12 cellular contexts compared by ENCODE assay signal in the genomic region with DNA sequence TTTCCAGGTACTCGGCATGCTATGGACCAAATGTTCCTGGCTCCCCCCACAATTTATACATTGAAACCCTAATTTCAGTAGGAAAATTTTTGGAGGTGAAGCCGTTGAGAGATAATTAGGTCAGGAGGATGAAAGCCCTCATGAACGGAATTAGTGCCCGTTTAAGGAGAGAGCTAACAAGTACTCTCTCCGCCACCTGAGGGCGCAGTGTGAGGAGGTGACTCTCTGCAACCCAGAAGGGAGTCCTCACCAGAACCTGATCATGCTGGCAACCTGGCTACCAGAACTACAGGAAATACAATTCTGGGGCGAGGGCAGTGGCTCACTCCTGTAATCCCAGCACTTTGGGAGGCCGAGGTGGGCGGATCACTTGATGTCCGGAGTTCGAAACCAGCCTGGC.
DNase-seq lines count a peak whose midpoint lies in the region; ATAC-seq and TF ChIP-seq lines count a peak whose summit lies in the region.
"Had no signal": no experiment of that assay in that cellular context is flagged by ENCODE, and none has a peak within 500 bp of the region (broad histone marks: within the 10 kb centered on the region; RNA-seq: fewer than 3 reads in every experiment).

No MANE protein-coding gene starts in this region.

- no peak overlapping the region for H3K4me3 Mint-ChIP-seq in activated CD4-positive, alpha-beta T cell treated with anti-CD3 and anti-CD28 coated beads for 36 hours
- H3K4me3 Mint-ChIP-seq in WTC11, result no peak overlapping the region

- POLR2A ChIA-PET in activated CD4-positive, alpha-beta T cell treated with anti-CD3 and anti-CD28 coated beads for 36 hours (lab: Charles Lee), result no interaction called here
- POLR2A ChIA-PET in WTC11 (lab: Charles Lee), result no interaction called here

- CTCF ChIA-PET in activated CD4-positive, alpha-beta T cell treated with anti-CD3 and anti-CD28 coated beads for 36 hours (lab: Charles Lee), result interaction anchor here (0.8 to 1.5 kb wide), 2 partner anchors 10 to 11 kb away, joined by 3 to 4 read pairs; no protein-coding TSS in a partner anchor
- CTCF ChIA-PET in WTC11 (lab: Charles Lee), result interaction anchor here (0.6 to 1.7 kb wide), 6 partner anchors 10 to 1627 kb away, joined by 3 to 15 read pairs (median 4); no protein-coding TSS in a partner anchor

- DNase-seq in activated CD4-positive, alpha-beta T cell treated with anti-CD3 and anti-CD28 coated beads for 36 hours, result peak; percentile 36
- no peak for DNase-seq in activated CD4-positive, alpha-beta T cell treated with anti-CD3 and anti-CD28 coated beads, Interleukin-2, amount 50 U/mL, for 1 hour
- DNase-seq in WTC11 (ENCODE audit: low spot score) (peak; percentile 79), retinal pigment epithelial cell (ENCODE audit: low read depth) (no peak), stomach (no peak), dorsolateral prefrontal cortex (no peak)
- DNase-seq: activated T-cell treated with anti-CD3 and anti-CD28 coated beads for 4 hours; midbrain; stimulated activated naive CD4-positive, alpha-beta T cell had no signal

- H3K27me3 ChIP-seq in stomach (no peaks in the 10 kb centered on the region), dorsolateral prefrontal cortex (no peaks in the 10 kb centered on the region)

- H3K4me3 ChIP-seq in retinal pigment epithelial cell (ENCODE audit: low read length), result no peak overlapping the region
- no peak overlapping the region for H3K4me3 ChIP-seq in stomach
- H3K4me3 ChIP-seq in dorsolateral prefrontal cortex, result no peak overlapping the region

- H3K27ac Mint-ChIP-seq in activated CD4-positive, alpha-beta T cell treated with anti-CD3 and anti-CD28 coated beads for 36 hours, result no peak overlapping the region
- no peak overlapping the region for H3K27ac Mint-ChIP-seq in WTC11

- no peak for ATAC-seq in activated CD4-positive, alpha-beta T cell treated with anti-CD3 and anti-CD28 coated beads for 36 hours
- ATAC-seq in WTC11 (peak; percentile 99), HG03571 (IDR thresholded peaks at IDR 0.05; ENCODE audit: unreplicated experiment) (no peak)

- H3K36me3 ChIP-seq in stomach, result no peaks in the 10 kb centered on the region

- H3K27me3 Mint-ChIP-seq in activated CD4-positive, alpha-beta T cell treated with anti-CD3 and anti-CD28 coated beads for 36 hours, result no peaks in the 10 kb centered on the region
- H3K27me3 Mint-ChIP-seq in WTC11 (ENCODE audit: low read depth), result no peaks in the 10 kb centered on the region

- no peak for TF ChIP-seq EP300 in stomach (IDR thresholded peaks at IDR 0.05)

- H3K27ac ChIP-seq in stomach, result no peak overlapping the region
- H3K27ac ChIP-seq in dorsolateral prefrontal cortex, result no peak overlapping the region
- H3K27ac ChIP-seq: parathyroid adenoma had no signal

- intact Hi-C loops in activated CD4-positive, alpha-beta T cell treated with anti-CD3 and anti-CD28 coated beads for 36 hours (cut with DNase I, micrococcal nuclease), result loop anchor here in 1 of 2 experiments (5.0 kb wide), 1 partner anchor 998 kb away; no protein-coding TSS in a partner anchor
- intact Hi-C loops in stomach (cut with DNase I; ENCODE audit: low total_unique reads) (no loop called here), dorsolateral prefrontal cortex (cut with DNase I) (no loop called here)

- no peaks in the 10 kb centered on the region for H3K4me1 ChIP-seq in stomach
- H3K4me1 ChIP-seq: parathyroid adenoma had no signal

- 92 to 94% (median 93%) methylated on average over 11 of the region's 11 CpGs for whole genome bisulfite sequencing in stomach, 5 donors

- no peaks in the 10 kb centered on the region for H3K9me3 ChIP-seq in stomach

- TF ChIP-seq POLR2A in stomach (IDR thresholded peaks at IDR 0.05), result no peak

- H3K36me3 Mint-ChIP-seq in activated CD4-positive, alpha-beta T cell treated with anti-CD3 and anti-CD28 coated beads for 36 hours (ENCODE audit: low read depth), result no peaks in the 10 kb centered on the region
- H3K36me3 Mint-ChIP-seq in WTC11, result no peaks in the 10 kb centered on the region

- H3K4me1 Mint-ChIP-seq in activated CD4-positive, alpha-beta T cell treated with anti-CD3 and anti-CD28 coated beads for 36 hours, result no peaks in the 10 kb centered on the region
- H3K4me1 Mint-ChIP-seq in WTC11, result no peaks in the 10 kb centered on the region

- peak; percentile 38; the same call in 1 of the 2 replicates for TF ChIP-seq CTCF in LNCAP (IDR thresholded peaks at IDR 0.05)
- TF ChIP-seq CTCF in WTC11 (IDR thresholded peaks at IDR 0.05), result no peak
- TF ChIP-seq CTCF in retinal pigment epithelial cell (conservative IDR thresholded peaks at IDR 0.05; ENCODE audit: low read depth, low read length), result peak; percentile 9
- no peak for TF ChIP-seq CTCF in stomach (IDR thresholded peaks at IDR 0.05)
- no peak for TF ChIP-seq CTCF in dorsolateral prefrontal cortex (IDR thresholded peaks at IDR 0.05 in 54 of 56, conservative IDR thresholded peaks at IDR 0.05 in 2 of 56; ENCODE audit: low read depth in 1 of 56, partially characterized antibody in 56 of 56)

- H3K9me3 Mint-ChIP-seq in activated CD4-positive, alpha-beta T cell treated with anti-CD3 and anti-CD28 coated beads for 36 hours (ENCODE audit: low read depth), result peaks cover 2% of the 10 kb centered on the region
- H3K9me3 Mint-ChIP-seq in WTC11, result no peaks in the 10 kb centered on the region

TF ChIP-seq in WTC11, 78 proteins besides CTCF, POLR2A, EP300 and RAD21:
- TF ChIP-seq CBFB (CRISPR knock-in tag; IDR thresholded peaks at IDR 0.05; ENCODE audit: low read depth), result no peak
- TF ChIP-seq, protein P1, sequence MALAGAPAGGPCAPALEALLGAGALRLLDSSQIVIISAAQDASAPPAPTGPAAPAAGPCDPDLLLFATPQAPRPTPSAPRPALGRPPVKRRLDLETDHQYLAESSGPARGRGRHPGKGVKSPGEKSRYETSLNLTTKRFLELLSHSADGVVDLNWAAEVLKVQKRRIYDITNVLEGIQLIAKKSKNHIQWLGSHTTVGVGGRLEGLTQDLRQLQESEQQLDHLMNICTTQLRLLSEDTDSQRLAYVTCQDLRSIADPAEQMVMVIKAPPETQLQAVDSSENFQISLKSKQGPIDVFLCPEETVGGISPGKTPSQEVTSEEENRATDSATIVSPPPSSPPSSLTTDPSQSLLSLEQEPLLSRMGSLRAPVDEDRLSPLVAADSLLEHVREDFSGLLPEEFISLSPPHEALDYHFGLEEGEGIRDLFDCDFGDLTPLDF (CRISPR knock-in tag; IDR thresholded peaks at IDR 0.05), result no peak
- no peak for TF ChIP-seq ZNF263 (CRISPR knock-in tag; IDR thresholded peaks at IDR 0.05; ENCODE audit: low read depth)
- TF ChIP-seq RELA (CRISPR knock-in tag; IDR thresholded peaks at IDR 0.05; ENCODE audit: borderline replicate concordance), result no peak
- TF ChIP-seq, protein P2, sequence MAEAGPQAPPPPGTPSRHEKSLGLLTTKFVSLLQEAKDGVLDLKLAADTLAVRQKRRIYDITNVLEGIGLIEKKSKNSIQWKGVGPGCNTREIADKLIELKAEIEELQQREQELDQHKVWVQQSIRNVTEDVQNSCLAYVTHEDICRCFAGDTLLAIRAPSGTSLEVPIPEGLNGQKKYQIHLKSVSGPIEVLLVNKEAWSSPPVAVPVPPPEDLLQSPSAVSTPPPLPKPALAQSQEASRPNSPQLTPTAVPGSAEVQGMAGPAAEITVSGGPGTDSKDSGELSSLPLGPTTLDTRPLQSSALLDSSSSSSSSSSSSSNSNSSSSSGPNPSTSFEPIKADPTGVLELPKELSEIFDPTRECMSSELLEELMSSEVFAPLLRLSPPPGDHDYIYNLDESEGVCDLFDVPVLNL (CRISPR knock-in tag; IDR thresholded peaks at IDR 0.05; ENCODE audit: borderline replicate concordance, low read depth), result no peak
- TF ChIP-seq ZNF671 (CRISPR knock-in tag; IDR thresholded peaks at IDR 0.05), result no peak
- TF ChIP-seq, protein P3, sequence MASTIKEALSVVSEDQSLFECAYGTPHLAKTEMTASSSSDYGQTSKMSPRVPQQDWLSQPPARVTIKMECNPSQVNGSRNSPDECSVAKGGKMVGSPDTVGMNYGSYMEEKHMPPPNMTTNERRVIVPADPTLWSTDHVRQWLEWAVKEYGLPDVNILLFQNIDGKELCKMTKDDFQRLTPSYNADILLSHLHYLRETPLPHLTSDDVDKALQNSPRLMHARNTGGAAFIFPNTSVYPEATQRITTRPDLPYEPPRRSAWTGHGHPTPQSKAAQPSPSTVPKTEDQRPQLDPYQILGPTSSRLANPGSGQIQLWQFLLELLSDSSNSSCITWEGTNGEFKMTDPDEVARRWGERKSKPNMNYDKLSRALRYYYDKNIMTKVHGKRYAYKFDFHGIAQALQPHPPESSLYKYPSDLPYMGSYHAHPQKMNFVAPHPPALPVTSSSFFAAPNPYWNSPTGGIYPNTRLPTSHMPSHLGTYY (CRISPR knock-in tag; IDR thresholded peaks at IDR 0.05), result no peak
- no peak for TF ChIP-seq FOXK1 (CRISPR knock-in tag; IDR thresholded peaks at IDR 0.05)
- no peak for TF ChIP-seq NR3C1 (CRISPR knock-in tag; conservative IDR thresholded peaks at IDR 0.05; ENCODE audit: low read depth)
- TF ChIP-seq GABPB1 (CRISPR knock-in tag; IDR thresholded peaks at IDR 0.05), result no peak
- TF ChIP-seq SP1 (CRISPR knock-in tag; conservative IDR thresholded peaks at IDR 0.05), result no peak
- TF ChIP-seq CREB1 (CRISPR knock-in tag; IDR thresholded peaks at IDR 0.05), result no peak
- no peak for TF ChIP-seq IRF2 (CRISPR knock-in tag; IDR thresholded peaks at IDR 0.05; ENCODE audit: borderline replicate concordance, low read depth)
- TF ChIP-seq NFATC4 (CRISPR knock-in tag; IDR thresholded peaks at IDR 0.05), result no peak

Comparison
In these comparisons a context has a peak if more than half of its experiments do, and no peak if none do; other contexts are left out.
1. DNase-seq: peak in activated CD4-positive, alpha-beta T cell treated with anti-CD3 and anti-CD28 coated beads for 36 hours (single experiment) and WTC11 (single experiment); none in activated CD4-positive, alpha-beta T cell treated with anti-CD3 and anti-CD28 coated beads, Interleukin-2, amount 50 U/mL, for 1 hour (single experiment), retinal pigment epithelial cell (single experiment), stomach (single experiment) and dorsolateral prefrontal cortex (0 of 10).
2. CTCF ChIP-seq: peak in LNCAP (single experiment) and retinal pigment epithelial cell (single experiment); none in WTC11 (single experiment), stomach (0 of 7) and dorsolateral prefrontal cortex (0 of 56).